Comparison of ENCODE assay signal across 8 cellular contexts in the genomic region with DNA sequence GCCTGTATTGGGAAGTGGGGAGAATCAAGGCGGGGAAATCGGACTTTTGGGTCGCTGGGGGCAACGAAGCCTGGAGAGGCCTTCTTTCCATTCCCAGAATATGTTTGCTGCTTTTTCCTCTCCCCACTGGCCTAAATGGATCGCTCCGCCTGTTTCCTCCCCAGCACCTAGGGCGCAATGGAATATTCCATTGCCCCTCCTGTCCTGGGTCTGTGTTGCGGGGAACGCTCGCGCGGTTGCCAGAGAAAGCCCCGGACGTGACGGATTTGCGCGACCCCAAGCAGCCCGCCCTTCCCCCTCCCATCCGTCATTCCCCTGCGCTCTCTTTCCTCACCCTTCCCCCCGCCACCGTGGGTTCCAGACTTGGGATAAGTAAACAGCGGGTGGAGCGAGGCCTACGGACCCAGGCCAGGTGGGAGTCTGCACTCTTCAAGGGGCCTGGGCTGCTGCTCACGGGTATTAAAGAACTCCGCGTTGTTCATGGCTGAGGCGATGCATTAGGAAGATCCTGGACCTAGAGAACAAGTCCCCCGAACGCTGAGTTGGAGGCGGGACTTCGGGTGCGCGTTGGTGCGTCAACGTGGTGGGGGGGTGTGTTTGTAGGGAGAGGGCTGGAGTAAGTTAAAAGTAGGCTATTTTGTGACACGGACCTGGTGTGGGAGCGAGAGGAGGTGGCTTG. TPM values are rescaled to one million over a fixed set of nuclear protein-coding genes. Genes with fewer than 3 reads are reported as not detected.
DNase-seq lines count a peak whose midpoint lies in the region; ATAC-seq and TF ChIP-seq lines count a peak whose summit lies in the region.

A gene with protein sequence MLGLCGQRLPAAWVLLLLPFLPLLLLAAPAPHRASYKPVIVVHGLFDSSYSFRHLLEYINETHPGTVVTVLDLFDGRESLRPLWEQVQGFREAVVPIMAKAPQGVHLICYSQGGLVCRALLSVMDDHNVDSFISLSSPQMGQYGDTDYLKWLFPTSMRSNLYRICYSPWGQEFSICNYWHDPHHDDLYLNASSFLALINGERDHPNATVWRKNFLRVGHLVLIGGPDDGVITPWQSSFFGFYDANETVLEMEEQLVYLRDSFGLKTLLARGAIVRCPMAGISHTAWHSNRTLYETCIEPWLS (plus strand): TSS at position 307 of the 679 bp plus-strand sequence. CDS start 454 bp downstream, outside the sequence.

- H3K9ac ChIP-seq in ES-I3 (ENCODE audit: low read depth, low read length): peak within 1 kb of the TSS; percentile 86
- H3K9ac ChIP-seq in PC-3 (ENCODE audit: low read length): peak within 1 kb of the TSS; percentile 94

- DNase-seq in HuH-7 (ENCODE audit: low spot score) (peak; percentile 87), PC-3 (peak; percentile 89), activated T-cell treated with anti-CD3 and anti-CD28 coated beads for 48 hours (ENCODE audit: low read depth) (peak; percentile 78), epithelial cell of esophagus (ENCODE audit: low read depth) (peak; percentile 88)
- peak; percentile 77 to 81 for DNase-seq in stimulated activated CD8-positive, alpha-beta memory T cell treated with anti-CD3 and anti-CD28 coated beads, Interleukin-15, amount 100 ng/mL, for 48 hours (ENCODE audit: low read depth in 2 of 2)

- no peaks in the 10 kb centered on the region for H3K9me3 ChIP-seq in ES-I3 (ENCODE audit: control insufficient read depth, insufficient read depth, low read length)
- H3K9me3 ChIP-seq in PC-3 (ENCODE audit: low read length): no peaks in the 10 kb centered on the region
- no peaks in the 10 kb centered on the region for H3K9me3 ChIP-seq in mononuclear cell (ENCODE audit: low read depth, low read length)

- H3K4me1 ChIP-seq in ES-I3 (ENCODE audit: insufficient read depth, low read length) (peaks cover 15% of the 10 kb centered on the region; the same call in 1 of the 2 replicates), PC-3 (ENCODE audit: insufficient read depth, low read length) (peaks cover 12% of the 10 kb centered on the region), mononuclear cell (ENCODE audit: insufficient read depth, low read length) (peaks cover 35% of the 10 kb centered on the region)

- H3K79me2 ChIP-seq in PC-3 (ENCODE audit: low read length): peaks cover 29% of the 10 kb centered on the region

- TF ChIP-seq CTCF in PC-3 (conservative IDR thresholded peaks at IDR 0.05; ENCODE audit: low read depth, low read length) (no peak), epithelial cell of esophagus (IDR thresholded peaks at IDR 0.05; ENCODE audit: insufficient read depth, low read depth, low read length, missing control alignments) (no peak)

- H4K20me1 ChIP-seq in PC-3 (ENCODE audit: low read length): no peaks in the 10 kb centered on the region

- intact Hi-C loops in PC-3 (cut with micrococcal nuclease): loop anchor here (1.0 kb wide), 4 partner anchors 22 to 68 kb away; a partner anchor contains a TSS

- H3K36me3 ChIP-seq in ES-I3 (ENCODE audit: insufficient read depth, low read length): peaks cover 4% of the 10 kb centered on the region; the same call in 1 of the 2 replicates
- H3K36me3 ChIP-seq in PC-3 (ENCODE audit: low read depth, low read length): peaks cover 11% of the 10 kb centered on the region; the same call in 1 of the 2 replicates

- POLR2A ChIA-PET in PC-3 (lab: Charles Lee; ENCODE audit: unreplicated experiment): no interaction called here

- no peaks in the 10 kb centered on the region for H3F3A ChIP-seq in PC-3 (ENCODE audit: low read length, unreplicated experiment)

- CTCF ChIA-PET in PC-3 (lab: Charles Lee): interaction anchor here (0.9 kb wide), 1 partner anchor 42 kb away, joined by 4 read pairs; no protein-coding TSS in a partner anchor

- H2AFZ ChIP-seq in PC-3 (ENCODE audit: low read length): peak within 1 kb of the TSS; percentile 90

- peak within 1 kb of the TSS; percentile 95 for H3K4me2 ChIP-seq in PC-3 (ENCODE audit: low read length)

- H3K4me3 ChIP-seq in PC-3 (ENCODE audit: low read length): peak within 1 kb of the TSS; percentile 96
- peak within 1 kb of the TSS; percentile 94 for H3K4me3 ChIP-seq in epithelial cell of esophagus (ENCODE audit: low read length)
- peak within 1 kb of the TSS; percentile 49 for H3K4me3 ChIP-seq in mononuclear cell (ENCODE audit: low read length)

- H3K27me3 ChIP-seq in PC-3 (ENCODE audit: low read length) (no peaks in the 10 kb centered on the region), mononuclear cell (ENCODE audit: insufficient read depth, low read length) (peaks cover 32% of the 10 kb centered on the region)

- peak within 1 kb of the TSS; percentile 85 for H3K27ac ChIP-seq in PC-3 (ENCODE audit: low read length)

- H3K9me2 ChIP-seq in PC-3 (replicated peaks; ENCODE audit: low read length): no peaks in the 10 kb centered on the region

- peak; percentile 79 for ATAC-seq in PC-3
- ATAC-seq in GM18511 (IDR thresholded peaks at IDR 0.05; ENCODE audit: unreplicated experiment): no peak

- TSS peak; percentile 62 for BruUV-seq in PC-3 (replicated peaks; lab: Mats Ljungman, UMichigan)

RNA-seq across cellular contexts. Expression of the gene that starts here (rescaled TPM):
- 16.6 and 30.8 TPM in 2 replicates for total RNA-seq in PC-3 (2014; rRNA removed)
- total RNA-seq in mononuclear cell: 6.0 TPM
